Comparison of ENCODE assay signal across 1 cellular context in the genomic region with DNA sequence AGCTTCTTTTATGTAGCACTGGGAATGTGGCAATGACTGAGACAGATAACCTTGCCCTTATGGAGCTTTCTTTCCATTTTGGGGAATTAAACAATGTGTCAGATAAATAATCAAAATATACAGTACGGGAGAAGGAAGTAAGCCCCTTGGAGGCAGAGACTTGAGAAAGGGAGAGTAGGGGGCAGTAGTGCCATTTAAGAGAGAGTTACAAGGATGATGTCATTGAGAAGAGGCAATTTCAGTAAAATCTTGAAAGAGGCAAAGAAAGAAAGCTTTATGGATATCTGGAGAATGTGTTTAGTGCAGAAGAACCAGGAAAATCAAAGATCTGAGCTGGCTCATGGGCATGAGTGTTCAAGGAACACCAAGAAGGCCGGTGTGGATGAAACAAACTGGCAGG.
TF ChIP-seq lines count a peak whose summit lies in the region.

No MANE protein-coding gene starts in this region.

TF ChIP-seq in GM23338, 12 proteins besides CTCF, POLR2A, EP300 and RAD21 (continued from another document):
- TF ChIP-seq ZNF462 (CRISPR knock-in tag; IDR thresholded peaks at IDR 0.05): no peak
- no peak for TF ChIP-seq NANOG (IDR thresholded peaks at IDR 0.05; ENCODE audit: borderline replicate concordance)
- TF ChIP-seq ZNF331 (CRISPR knock-in tag; IDR thresholded peaks at IDR 0.05; ENCODE audit: low read depth): no peak
- TF ChIP-seq POLR2AphosphoS5 (IDR thresholded peaks at IDR 0.05; ENCODE audit: low read depth): no peak
